11 cellular contexts compared by ENCODE assay signal in genomic region chr5:143108498-143109128, GRCh38.
DNase-seq lines count a peak whose midpoint lies in the region; ATAC-seq, FAIRE-seq and TF ChIP-seq lines count a peak whose summit lies in the region.
"Had no signal": no experiment of that assay in that cellular context is flagged by ENCODE, and none has a peak within 500 bp of the region (broad histone marks: within the 10 kb centered on the region; RNA-seq: fewer than 3 reads in every experiment).

No MANE protein-coding gene starts in this region.

- no peak overlapping the region for H2BK20ac ChIP-seq in IMR-90 (ENCODE audit: low read depth, low read length)

- peaks cover 8% of the 10 kb centered on the region; the same call in 1 of the 2 replicates for H3K9me1 ChIP-seq in IMR-90 (ENCODE audit: insufficient read depth, low read length)

- no peak for TF ChIP-seq EP300 in A549 (IDR thresholded peaks at IDR 0.05)

- no peak overlapping the region for H3K23ac ChIP-seq in IMR-90 (ENCODE audit: low read depth, low read length)
- no peak overlapping the region for H3K23ac ChIP-seq in mesendoderm (ENCODE audit: low read length)

- TF ChIP-seq POLR2A in A549 (IDR thresholded peaks at IDR 0.05; ENCODE audit: low read length) (no peak), IMR-90 (IDR thresholded peaks at IDR 0.05; ENCODE audit: low read depth, low read length) (no peak)

- H4K5ac ChIP-seq in IMR-90 (ENCODE audit: low read depth, low read length) = 0 out of 2 replicates have a peak overlapping the region, but pooled peaks have one; percentile 35
- no peak overlapping the region for H4K5ac ChIP-seq in mesendoderm (ENCODE audit: low read length)

- DNase-seq in A549 (ENCODE audit: low read depth in 1 of 2, low spot score in 1 of 2) (no peak), IMR-90 (no peak), PC-9 (peak; percentile 78 to 89), left colon (peak; percentile 73 to 82), dorsolateral prefrontal cortex (no peak), mesendoderm (no peak)
- DNase-seq in stimulated activated naive B cell treated with anti-CD40 and anti-IgM and Interleukin-4, amounts not matched to agents 10 μg/mL and 1 μg/mL and 100 μg/mL, for 72 hours = no peak
- no peak for DNase-seq in activated T-cell treated with anti-CD3 and anti-CD28 coated beads, Interleukin-2, amount 50 U/mL, for 72 hours
- DNase-seq: activated CD4-positive, alpha-beta T cell treated with anti-CD3 and anti-CD28 coated beads, Interleukin-2, amount 10 ng/mL, durations not matched to agents 7 days and 5 days; activated gamma-delta T cell treated with Interleukin-2 at 50 U/mL for 16 hours; stimulated activated CD4-positive, alpha-beta T cell treated with anti-CD3 and anti-CD28 coated beads, Interleukin-1b, Interleukin-23, amount 100 ng/mL, for 48 hours had no signal

- no peaks in the 10 kb centered on the region for H3K27me3 ChIP-seq in IMR-90 (ENCODE audit: control insufficient read depth, insufficient read depth, low read length)
- no peaks in the 10 kb centered on the region for H3K27me3 ChIP-seq in PC-9 (ENCODE audit: insufficient read depth, low read depth)
- H3K27me3 ChIP-seq in dorsolateral prefrontal cortex = no peaks in the 10 kb centered on the region
- no peaks in the 10 kb centered on the region for H3K27me3 ChIP-seq in mesendoderm (ENCODE audit: insufficient read depth, low read length, poor library complexity)

- H4K8ac ChIP-seq in IMR-90 (ENCODE audit: low read depth in 2 of 2, low read length in 2 of 2) = no peak overlapping the region
- H4K8ac ChIP-seq in mesendoderm (ENCODE audit: low read depth, low read length) = no peak overlapping the region

- H3K14ac ChIP-seq in IMR-90 (replicated peaks; ENCODE audit: low read depth, low read length) = no peak overlapping the region

- H3K4me3 ChIP-seq in A549 (no peak overlapping the region), IMR-90 (ENCODE audit: insufficient read depth, low read depth, low read length) (no peak overlapping the region), PC-9 (no peak overlapping the region), dorsolateral prefrontal cortex (no peak overlapping the region), mesendoderm (ENCODE audit: low read length) (no peak overlapping the region)

- H2BK15ac ChIP-seq in IMR-90 (ENCODE audit: low read depth, low read length) (no peak overlapping the region), mesendoderm (replicated peaks; ENCODE audit: low read depth) (no peak overlapping the region)

- H3K18ac ChIP-seq in IMR-90 (ENCODE audit: low read depth, low read length) (no peak overlapping the region), mesendoderm (ENCODE audit: low read length) (no peak overlapping the region)

- H3K4ac ChIP-seq in IMR-90 (ENCODE audit: low read depth, low read length) = no peak overlapping the region
- no peak overlapping the region for H3K4ac ChIP-seq in mesendoderm (ENCODE audit: low read depth, low read length)

- no peak for FAIRE-seq in A549 (lab: Jason Lieb, UNC)

- no peak overlapping the region for H2AFZ ChIP-seq in IMR-90 (replicated peaks; ENCODE audit: low read length, poor library complexity)
- no peak overlapping the region for H2AFZ ChIP-seq in PC-9

- POLR2A ChIA-PET in A549 (lab: Yijun Ruan, JAX) (no interaction called here), IMR-90 (lab: Charles Lee; ENCODE audit: unreplicated experiment) (no interaction called here), PC-9 (lab: Charles Lee; ENCODE audit: unreplicated experiment) (interaction anchor here (0.5 to 0.6 kb wide), 5 partner anchors 9 to 338 kb away, joined by 3 to 8 read pairs (median 3); partner anchors contain the start of gene ARHGAP26)

- H3K4me1 ChIP-seq in A549 (peaks cover 44% of the 10 kb centered on the region), IMR-90 (ENCODE audit: control insufficient read depth, insufficient read depth, low read length) (peaks cover 2% of the 10 kb centered on the region; the same call in 1 of the 2 replicates), PC-9 (replicated peaks; ENCODE audit: insufficient read depth) (peaks cover 22% of the 10 kb centered on the region), mesendoderm (ENCODE audit: control insufficient read depth, low read depth, low read length) (no peaks in the 10 kb centered on the region)

- H3K56ac ChIP-seq in IMR-90 (ENCODE audit: extremely low read depth, insufficient read depth, low read length) = no peak overlapping the region
- no peak overlapping the region for H3K56ac ChIP-seq in mesendoderm (ENCODE audit: low read length)

- peaks cover 8% of the 10 kb centered on the region; the same call in 1 of the 2 replicates for H3F3A ChIP-seq in PC-9 (ENCODE audit: insufficient read depth, low read depth)

- TF ChIP-seq RAD21 in A549 (conservative IDR thresholded peaks at IDR 0.05 in 1 of 2, IDR thresholded peaks at IDR 0.05 in 1 of 2) = no peak
- no peak for TF ChIP-seq RAD21 in IMR-90 (IDR thresholded peaks at IDR 0.05; ENCODE audit: low read length)

- no peak overlapping the region for H2BK120ac ChIP-seq in IMR-90 (ENCODE audit: low read depth, low read length)
- H2BK120ac ChIP-seq in mesendoderm (ENCODE audit: low read depth, low read length) = no peak overlapping the region

- no peaks in the 10 kb centered on the region for H3K27me3 Mint-ChIP-seq in stimulated activated naive B cell treated with anti-CD40 and anti-IgM and Interleukin-4, amounts not matched to agents 10 μg/mL and 1 μg/mL and 100 μg/mL, for 72 hours
- H3K27me3 Mint-ChIP-seq in activated T-cell treated with anti-CD3 and anti-CD28 coated beads, Interleukin-2, amount 50 U/mL, for 72 hours (ENCODE audit: low read depth) = no peaks in the 10 kb centered on the region
- H3K27me3 Mint-ChIP-seq: activated CD4-positive, alpha-beta T cell treated with anti-CD3 and anti-CD28 coated beads, Interleukin-2, amount 10 ng/mL, durations not matched to agents 7 days and 5 days had no signal

- H3K79me1 ChIP-seq in IMR-90 (ENCODE audit: low read depth in 1 of 2, low read length in 2 of 2) (no peaks in the 10 kb centered on the region), mesendoderm (ENCODE audit: low read length) (no peaks in the 10 kb centered on the region)

- no peaks in the 10 kb centered on the region for H3K9me3 Mint-ChIP-seq in stimulated activated naive B cell treated with anti-CD40 and anti-IgM and Interleukin-4, amounts not matched to agents 10 μg/mL and 1 μg/mL and 100 μg/mL, for 72 hours
- H3K9me3 Mint-ChIP-seq in activated T-cell treated with anti-CD3 and anti-CD28 coated beads, Interleukin-2, amount 50 U/mL, for 72 hours = no peaks in the 10 kb centered on the region
- H3K9me3 Mint-ChIP-seq: activated CD4-positive, alpha-beta T cell treated with anti-CD3 and anti-CD28 coated beads, Interleukin-2, amount 10 ng/mL, durations not matched to agents 7 days and 5 days had no signal

- peaks cover 6 to 20% of the 10 kb centered on the region in 2 donors for H3K4me1 Mint-ChIP-seq in stimulated activated naive B cell treated with anti-CD40 and anti-IgM and Interleukin-4, amounts not matched to agents 10 μg/mL and 1 μg/mL and 100 μg/mL, for 72 hours
- peaks cover 15% of the 10 kb centered on the region for H3K4me1 Mint-ChIP-seq in activated T-cell treated with anti-CD3 and anti-CD28 coated beads, Interleukin-2, amount 50 U/mL, for 72 hours (ENCODE audit: low read depth)

- H2AK9ac ChIP-seq in IMR-90 (replicated peaks; ENCODE audit: low read depth, low read length, poor library complexity) = no peak overlapping the region

- ATAC-seq in A549 = no peak; a peak in 1 of 6 replicates
- ATAC-seq in IMR-90 (ENCODE audit: low read depth) = no peak
- peak; percentile 87 for ATAC-seq in left colon
- no peak for ATAC-seq in stimulated activated naive B cell treated with anti-CD40 and anti-IgM and Interleukin-4, amounts not matched to agents 10 μg/mL and 1 μg/mL and 100 μg/mL, for 72 hours (replicated peaks)
- no peak for ATAC-seq in activated T-cell treated with anti-CD3 and anti-CD28 coated beads, Interleukin-2, amount 50 U/mL, for 72 hours (replicated peaks in 1 of 2)

- no peak overlapping the region for H3K4me3 Mint-ChIP-seq in stimulated activated naive B cell treated with anti-CD40 and anti-IgM and Interleukin-4, amounts not matched to agents 10 μg/mL and 1 μg/mL and 100 μg/mL, for 72 hours
- H3K4me3 Mint-ChIP-seq in activated T-cell treated with anti-CD3 and anti-CD28 coated beads, Interleukin-2, amount 50 U/mL, for 72 hours = no peak overlapping the region
- H3K4me3 Mint-ChIP-seq: activated CD4-positive, alpha-beta T cell treated with anti-CD3 and anti-CD28 coated beads, Interleukin-2, amount 10 ng/mL, durations not matched to agents 7 days and 5 days had no signal

- peaks cover under 1 to 3% of the 10 kb centered on the region in 2 donors for H3K36me3 Mint-ChIP-seq in stimulated activated naive B cell treated with anti-CD40 and anti-IgM and Interleukin-4, amounts not matched to agents 10 μg/mL and 1 μg/mL and 100 μg/mL, for 72 hours
- no peaks in the 10 kb centered on the region for H3K36me3 Mint-ChIP-seq in activated T-cell treated with anti-CD3 and anti-CD28 coated beads, Interleukin-2, amount 50 U/mL, for 72 hours (ENCODE audit: insufficient read depth in 2 of 2)

- H3K4me2 ChIP-seq in A549 (peak overlapping the region; percentile 17), IMR-90 (ENCODE audit: low read depth, low read length) (no peak overlapping the region), PC-9 (peak overlapping the region; percentile 25), mesendoderm (ENCODE audit: low read length) (no peak overlapping the region)

- H4K20me1 ChIP-seq in IMR-90 (ENCODE audit: insufficient read depth, low read length) = no peaks in the 10 kb centered on the region
- no peaks in the 10 kb centered on the region for H4K20me1 ChIP-seq in PC-9 (ENCODE audit: insufficient read depth)

- H3K79me2 ChIP-seq in PC-9 (ENCODE audit: low read depth) = no peaks in the 10 kb centered on the region
- H3K79me2 ChIP-seq in mesendoderm (ENCODE audit: control insufficient read depth, insufficient read depth, low read length) = no peaks in the 10 kb centered on the region

- H3K9me2 ChIP-seq in PC-9 (ENCODE audit: insufficient read depth) = no peaks in the 10 kb centered on the region

- WGBS in A549 (ENCODE audit: missing lambda C conversion rate) = 67% methylated on average over 3 of the region's 3 CpGs
- no CpG with 5 or more reads among the region's 3 CpGs for WGBS in IMR-90 (ENCODE audit: extremely low coverage in 2 of 2, insufficient read length in 1 of 2), 2 experiments
- no CpG with 5 or more reads among the region's 3 CpGs for WGBS in mesendoderm (ENCODE audit: extremely low coverage, insufficient coverage, low lambda C conversion rate)

- TF ChIP-seq CTCF in A549 (IDR thresholded peaks at IDR 0.05) = no peak
- TF ChIP-seq CTCF in IMR-90 (conservative IDR thresholded peaks at IDR 0.05; ENCODE audit: low read depth, low read length) = no peak
- TF ChIP-seq CTCF in PC-9 (conservative IDR thresholded peaks at IDR 0.05) = no peak
- TF ChIP-seq CTCF in dorsolateral prefrontal cortex (IDR thresholded peaks at IDR 0.05 in 54 of 56, conservative IDR thresholded peaks at IDR 0.05 in 2 of 56; ENCODE audit: low read depth in 1 of 56, partially characterized antibody in 56 of 56) = no peak

- no peak overlapping the region for H4K91ac ChIP-seq in IMR-90 (ENCODE audit: insufficient read depth, low read depth, low read length)

- H2BK5ac ChIP-seq in IMR-90 (ENCODE audit: low read depth, low read length, poor library complexity, severe bottlenecking) (no peak overlapping the region), mesendoderm (ENCODE audit: low read length) (no peak overlapping the region)

- dilution Hi-C loops in IMR-90 (cut with HindIII; ENCODE audit: low sequenced_read_pairs, unreplicated experiment) = no loop called here

- CTCF ChIA-PET in A549 (lab: Yijun Ruan, JAX) = interaction anchor here (0.8 to 3.2 kb wide), 6 partner anchors 8 to 860 kb away, joined by 3 to 14 read pairs (median 3); no protein-coding TSS in a partner anchor
- CTCF ChIA-PET in IMR-90 (lab: Yijun Ruan, JAX) = interaction anchor here (1.0 to 1.2 kb wide), 2 partner anchors 131 to 724 kb away, joined by 3 read pairs; no protein-coding TSS in a partner anchor
- CTCF ChIA-PET in PC-9 (lab: Charles Lee) = interaction anchor here (0.6 to 0.9 kb wide), 2 partner anchors 79 to 719 kb away, joined by 3 read pairs; no protein-coding TSS in a partner anchor

- in situ Hi-C loops in IMR-90 (cut with MboI; ENCODE audit: low sequenced_read_pairs) = no loop called here

- H3K9ac ChIP-seq in IMR-90 (ENCODE audit: low read depth, low read length) (no peak overlapping the region), mesendoderm (ENCODE audit: low read length) (no peak overlapping the region)

- H3K9me3 ChIP-seq in A549 (no peaks in the 10 kb centered on the region), IMR-90 (ENCODE audit: control insufficient read depth, insufficient read depth, low read length) (no peaks in the 10 kb centered on the region), PC-9 (ENCODE audit: insufficient read depth, low read depth) (no peaks in the 10 kb centered on the region)

- intact Hi-C loops in IMR-90 (cut with micrococcal nuclease) = loop anchor here (5.0 to 10.0 kb wide), 2 partner anchors 134 to 716 kb away; no protein-coding TSS in a partner anchor
- intact Hi-C loops in PC-9 (cut with micrococcal nuclease; ENCODE audit: unreplicated experiment) = loop anchor here (1.0 to 5.0 kb wide), 4 partner anchors 136 to 719 kb away; no protein-coding TSS in a partner anchor
- intact Hi-C loops in left colon (cut with DNase I, micrococcal nuclease) = no loop called here
- intact Hi-C loops in dorsolateral prefrontal cortex (cut with DNase I) = loop anchor here in 1 of 2 donors (5.0 kb wide), 1 partner anchor 294 kb away; the partner anchor contains the start of gene NR3C1

- no peak overlapping the region for H2AK5ac ChIP-seq in IMR-90 (ENCODE audit: low read depth, low read length)
- H2AK5ac ChIP-seq in mesendoderm (ENCODE audit: low read length) = no peak overlapping the region

- no peak overlapping the region for H3K27ac Mint-ChIP-seq in stimulated activated naive B cell treated with anti-CD40 and anti-IgM and Interleukin-4, amounts not matched to agents 10 μg/mL and 1 μg/mL and 100 μg/mL, for 72 hours
- H3K27ac Mint-ChIP-seq in activated T-cell treated with anti-CD3 and anti-CD28 coated beads, Interleukin-2, amount 50 U/mL, for 72 hours = no peak overlapping the region
- H3K27ac Mint-ChIP-seq: activated CD4-positive, alpha-beta T cell treated with anti-CD3 and anti-CD28 coated beads, Interleukin-2, amount 10 ng/mL, durations not matched to agents 7 days and 5 days had no signal

- BruUV-seq in IMR-90 (replicated peaks; lab: Mats Ljungman, UMichigan) = no TSS peak
- BruUV-seq in PC-9 (replicated peaks; lab: Mats Ljungman, UMichigan) = no TSS peak

- H3K36me3 ChIP-seq in IMR-90 (ENCODE audit: control insufficient read depth, insufficient read depth, low read length) = no peaks in the 10 kb centered on the region
- no peaks in the 10 kb centered on the region for H3K36me3 ChIP-seq in PC-9 (ENCODE audit: low read depth)
- no peaks in the 10 kb centered on the region for H3K36me3 ChIP-seq in mesendoderm (ENCODE audit: control insufficient read depth, insufficient read depth, low read length)

- H3K27ac ChIP-seq in A549 = peak overlapping the region in 1 of 2 experiments; percentile 55; a peak in 3 of 6 replicates
- H3K27ac ChIP-seq in IMR-90 (ENCODE audit: insufficient read depth, low read length) = no peak overlapping the region
- H3K27ac ChIP-seq in PC-9 = peak overlapping the region; percentile 28
- H3K27ac ChIP-seq in dorsolateral prefrontal cortex = peak overlapping the region in 22 of 59 donors; percentile 2 to 85 (median 21)
- H3K27ac ChIP-seq in mesendoderm (ENCODE audit: low read depth, low read length) = no peak overlapping the region

Comparison
In these comparisons a context has a peak if more than half of its experiments do, and no peak if none do; other contexts are left out.
1. DNase-seq: peak in PC-9 (2 of 2) and left colon (2 of 2); none in A549 (0 of 2), IMR-90 (single experiment), stimulated activated naive B cell treated with anti-CD40 and anti-IgM and Interleukin-4, amounts not matched to agents 10 μg/mL and 1 μg/mL and 100 μg/mL, for 72 hours (single experiment), dorsolateral prefrontal cortex (0 of 10), activated T-cell treated with anti-CD3 and anti-CD28 coated beads, Interleukin-2, amount 50 U/mL, for 72 hours (0 of 2) and mesendoderm (single experiment).
2. H3K4me2 ChIP-seq: peak in A549 (single experiment) and PC-9 (single experiment); none in IMR-90 (single experiment) and mesendoderm (single experiment).
3. intact Hi-C loops: an anchor here in IMR-90 (5.0 to 10.0 kb wide) and PC-9 (1.0 to 5.0 kb wide); none called in left colon.